Comparison of ENCODE assay signal across 8 cellular contexts in the genomic region with DNA sequence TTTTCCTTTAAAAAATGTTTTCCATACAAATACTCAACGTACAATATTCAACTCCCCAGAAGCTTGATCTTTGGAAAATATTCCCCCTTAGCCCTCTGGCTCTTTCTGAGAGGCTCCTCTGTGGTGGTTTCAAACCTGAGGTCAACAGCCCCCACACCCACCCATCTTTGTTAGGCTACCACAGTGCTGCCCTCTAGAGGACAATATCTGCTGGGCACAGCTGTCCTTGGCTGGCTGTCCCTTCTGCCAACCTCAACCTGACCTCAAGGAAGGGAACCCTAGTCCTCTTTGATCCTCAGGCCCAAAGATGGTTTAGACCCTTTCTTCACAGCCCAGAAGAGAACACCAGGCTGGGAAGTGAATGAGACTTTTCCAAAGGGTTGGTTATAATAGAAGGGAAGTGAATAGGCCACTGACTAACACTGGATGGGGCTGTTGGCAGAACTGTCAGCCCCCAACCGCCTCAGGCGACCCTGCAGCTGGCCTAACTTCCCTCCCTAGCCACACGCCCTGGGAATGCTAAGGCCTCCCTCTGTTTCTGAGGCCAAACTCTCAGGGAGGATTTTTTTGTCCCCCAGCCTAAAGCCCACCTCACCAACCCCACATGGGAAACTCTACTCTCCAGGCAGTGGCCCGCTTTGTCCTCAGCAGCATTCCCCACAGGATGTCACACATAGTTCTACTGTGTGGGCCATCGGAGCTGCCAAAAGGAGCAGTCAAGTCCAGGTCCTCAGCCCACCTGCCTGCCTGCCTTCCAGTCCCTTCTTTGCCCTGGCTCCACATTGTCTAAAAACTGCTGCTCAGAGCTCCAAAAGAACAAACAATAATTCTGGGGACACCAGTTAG. TPM values are rescaled to one million over a fixed set of nuclear protein-coding genes. Genes with fewer than 3 reads are reported as not detected.
DNase-seq lines count a peak whose midpoint lies in the region; ATAC-seq and TF ChIP-seq lines count a peak whose summit lies in the region.

No MANE protein-coding gene starts in this region.

- H3K4me1 ChIP-seq in BE2C, result no peaks in the 10 kb centered on the region

- no peak for ATAC-seq in GM19023 (IDR thresholded peaks at IDR 0.05; ENCODE audit: unreplicated experiment)
- no peak for ATAC-seq in HG03039 (IDR thresholded peaks at IDR 0.05; ENCODE audit: unreplicated experiment)

- peak; percentile 55 for TF ChIP-seq CTCF in BE2C (IDR thresholded peaks at IDR 0.05; ENCODE audit: low read depth, low read length)

- H3K4me1 Mint-ChIP-seq in T-helper 1 cell treated with Interleukin-12 subunit alpha and Interleukin-12 subunit beta and Interleukin-4 antibody, amounts not matched to agents 30 μg/mL and 1 μg/mL, for 36 hours (ENCODE audit: low read depth), result peaks cover 3% of the 10 kb centered on the region

- H3K27me3 ChIP-seq in BE2C, result no peaks in the 10 kb centered on the region

- no peak overlapping the region for H3K4me3 Mint-ChIP-seq in T-helper 1 cell treated with Interleukin-12 subunit alpha and Interleukin-12 subunit beta and Interleukin-4 antibody, amounts not matched to agents 30 μg/mL and 1 μg/mL, for 36 hours

- no peaks in the 10 kb centered on the region for H3K9me3 ChIP-seq in BE2C

- H3K9me3 Mint-ChIP-seq in T-helper 1 cell treated with Interleukin-12 subunit alpha and Interleukin-12 subunit beta and Interleukin-4 antibody, amounts not matched to agents 30 μg/mL and 1 μg/mL, for 36 hours, result no peaks in the 10 kb centered on the region

- no peaks in the 10 kb centered on the region for H3K27me3 Mint-ChIP-seq in T-helper 1 cell treated with Interleukin-12 subunit alpha and Interleukin-12 subunit beta and Interleukin-4 antibody, amounts not matched to agents 30 μg/mL and 1 μg/mL, for 36 hours (ENCODE audit: low read depth)

- H3K4me3 ChIP-seq in BE2C (ENCODE audit: low read depth, low read length), result no peak overlapping the region

- no peaks in the 10 kb centered on the region for H3K36me3 Mint-ChIP-seq in T-helper 1 cell treated with Interleukin-12 subunit alpha and Interleukin-12 subunit beta and Interleukin-4 antibody, amounts not matched to agents 30 μg/mL and 1 μg/mL, for 36 hours (ENCODE audit: low read depth)

- peak overlapping the region; percentile 34 for H3K27ac Mint-ChIP-seq in T-helper 1 cell treated with Interleukin-12 subunit alpha and Interleukin-12 subunit beta and Interleukin-4 antibody, amounts not matched to agents 30 μg/mL and 1 μg/mL, for 36 hours

- no peaks in the 10 kb centered on the region for H3K36me3 ChIP-seq in BE2C

- DNase-seq in BE2C (peak; percentile 18), GM19240 (ENCODE audit: insufficient read length, low spot score) (peak; percentile 22), islet precursor cell (peak; percentile 69), hippocampal formation (lab: John Stamatoyannopoulos, UW) (no peak)
- no peak for DNase-seq in activated T-cell treated with anti-CD3 and anti-CD28 coated beads, Interleukin-2, amount 50 U/mL, for 1 hour

RNA-seq across cellular contexts. Expression of gene NYX, which starts 34.3 kb away (rescaled TPM):
- not detected for polyA plus RNA-seq in BE2C (2012; ENCODE audit: insufficient read depth, insufficient read length, low read depth)

Comparison
In these comparisons a context has a peak if more than half of its experiments do, and no peak if none do; other contexts are left out.
1. DNase-seq: peak in BE2C (single experiment), GM19240 (single experiment) and islet precursor cell (single experiment); none in hippocampal formation (0 of 2) and activated T-cell treated with anti-CD3 and anti-CD28 coated beads, Interleukin-2, amount 50 U/mL, for 1 hour (single experiment).